In genomic region chr19:38284422-38284821, GRCh38 we compare ENCODE assay signal across 17 cellular contexts. TPM values are rescaled to one million over a fixed set of nuclear protein-coding genes. Genes with fewer than 3 reads are reported as not detected.
A peak's percentile ranks its signal among the peaks of the same experiment; 100 is the strongest.
DNase-seq lines count a peak whose midpoint lies in the region; ATAC-seq, FAIRE-seq and TF ChIP-seq lines count a peak whose summit lies in the region.
"Had no signal": no experiment of that assay in that cellular context is flagged by ENCODE, and none has a peak within 500 bp of the region (broad histone marks: within the 10 kb centered on the region; RNA-seq: fewer than 3 reads in every experiment).

No MANE protein-coding gene starts in this region.

- TF ChIP-seq CTCF in liver (IDR thresholded peaks at IDR 0.05; ENCODE audit: low read depth, low read length, missing input control) (peak; percentile 8), HepG2 (CRISPR knock-in tag; IDR thresholded peaks at IDR 0.05) (no peak), RWPE1 (conservative IDR thresholded peaks at IDR 0.05; ENCODE audit: low read depth) (no peak)

- H3K36me3 ChIP-seq in liver (ENCODE audit: control insufficient read depth in 4 of 4, insufficient read depth in 3 of 4, low read depth in 1 of 4, low read length in 3 of 4): no peaks in the 10 kb centered on the region
- H3K36me3 ChIP-seq in HepG2 (replicated peaks in 1 of 2; ENCODE audit: control insufficient read depth in 1 of 2, insufficient read depth in 2 of 2, low read length in 2 of 2): no peaks in the 10 kb centered on the region
- H3K36me3 ChIP-seq: MG63, vagina, WERI-Rb-1 had no signal

- intact Hi-C loops in HepG2 (cut with micrococcal nuclease; ENCODE audit: unreplicated experiment) (no loop called here), right cardiac atrium (cut with DNase I) (no loop called here)

- no peak for DNase-seq in HepG2 (ENCODE audit: low spot score)
- DNase-seq in RWPE1 (ENCODE audit: low spot score): no peak
- DNase-seq in right cardiac atrium: no peak
- DNase-seq in urothelium cell line (ENCODE audit: low spot score): no peak
- DNase-seq in NCI-H1694 treated with DMSO at 0.1 percent for 48 hours (lab: John Stamatoyannopoulos, UW): no peak
- DNase-seq: DMS153; GM23248; MG63; psoas muscle; stimulated activated CD4-positive, alpha-beta T cell treated with anti-CD3 and anti-CD28 coated beads, Interleukin-1b, Interleukin-23, amount 100 ng/mL, for 48 hours; WERI-Rb-1 had no signal

- TF ChIP-seq EP300 in HepG2 (IDR thresholded peaks at IDR 0.05; ENCODE audit: low read depth in 2 of 2, low read length in 2 of 2) (no peak), HepG2 (CRISPR knock-in tag; IDR thresholded peaks at IDR 0.05; ENCODE audit: borderline replicate concordance) (no peak)

- no peak for TF ChIP-seq POLR2A in HepG2 (IDR thresholded peaks at IDR 0.05; ENCODE audit: insufficient read depth in 1 of 2, low read depth in 2 of 2, low read length in 2 of 2)

- BruUV-seq in HepG2 (replicated peaks; lab: Mats Ljungman, UMichigan): no TSS peak

- POLR2A ChIA-PET in HepG2 (lab: Yijun Ruan, JAX) (no interaction called here), RWPE1 (lab: Yijun Ruan, JAX; ENCODE audit: low non-redundant PET) (interaction anchor here (0.5 kb wide), 1 partner anchor 232 kb away, joined by 3 read pairs; no protein-coding TSS in a partner anchor)

- in situ Hi-C loops in HepG2 (cut with HindIII; ENCODE audit: extremely low pct_ligation_motif_present, low pct_unique_long_range_greater_than_20kb): no loop called here

- H3K9me3 ChIP-seq in liver (ENCODE audit: control insufficient read depth in 4 of 4, low read length in 3 of 4) (no peaks in the 10 kb centered on the region), HepG2 (ENCODE audit: low read length) (no peaks in the 10 kb centered on the region), right cardiac atrium (ENCODE audit: control insufficient read depth, low read length) (no peaks in the 10 kb centered on the region)
- H3K9me3 ChIP-seq: MG63, psoas muscle, vagina had no signal

- CTCF ChIA-PET in HepG2 (lab: Yijun Ruan, JAX; ENCODE audit: low intra/inter-chr PET ratio, low total read pairs) (no interaction called here), RWPE1 (lab: Yijun Ruan, JAX) (no interaction called here)

- H3K27ac ChIP-seq in liver (ENCODE audit: low read depth in 1 of 2, low read length in 2 of 2): peak overlapping the region in 1 of 2 donors; percentile 37
- H3K27ac ChIP-seq in HepG2 (ENCODE audit: extremely low read length, insufficient read depth, low read length): no peak overlapping the region
- peak overlapping the region; percentile 6 for H3K27ac ChIP-seq in RWPE1
- no peak overlapping the region for H3K27ac ChIP-seq in right cardiac atrium (ENCODE audit: low read length)
- H3K27ac ChIP-seq: coronary artery, psoas muscle, WERI-Rb-1 had no signal

- ATAC-seq in HepG2: no peak
- peak; percentile 14 to 29 for ATAC-seq in right cardiac atrium
- no peak for ATAC-seq in HG02885 (IDR thresholded peaks at IDR 0.05; ENCODE audit: poor library complexity, unreplicated experiment)
- no peak for ATAC-seq in HG03571 (IDR thresholded peaks at IDR 0.05; ENCODE audit: unreplicated experiment)
- ATAC-seq: psoas muscle had no signal

- H4K20me1 ChIP-seq in HepG2 (ENCODE audit: insufficient read depth, low read length): no peaks in the 10 kb centered on the region

- H3K4me1 ChIP-seq in liver (ENCODE audit: control insufficient read depth in 4 of 4, insufficient read depth in 4 of 4, low read length in 3 of 4) (peaks cover 0 to 6% (median 2%) of the 10 kb centered on the region in 4 donors), HepG2 (ENCODE audit: insufficient read depth, low read length) (no peaks in the 10 kb centered on the region), right cardiac atrium (ENCODE audit: control insufficient read depth, insufficient read depth, low read length) (peaks cover 2% of the 10 kb centered on the region)
- H3K4me1 ChIP-seq: psoas muscle had no signal

- H3K4me3 ChIP-seq in liver (ENCODE audit: low read depth in 1 of 3, low read length in 3 of 3): no peak overlapping the region
- H3K4me3 ChIP-seq in HepG2 (replicated peaks in 1 of 3; ENCODE audit: insufficient read depth in 1 of 3, low read depth in 2 of 3, low read length in 3 of 3): no peak overlapping the region
- H3K4me3 ChIP-seq in right cardiac atrium (ENCODE audit: low read length): no peak overlapping the region
- H3K4me3 ChIP-seq: coronary artery, GM23248, MG63, psoas muscle, vagina had no signal

- 74% methylated on average over 7 of the region's 7 CpGs for WGBS in liver
- 61% methylated on average over 7 of the region's 7 CpGs for WGBS in HepG2 (ENCODE audit: low lambda C conversion rate)
- WGBS in right cardiac atrium: 69% methylated on average over 7 of the region's 7 CpGs

- H3K79me2 ChIP-seq in HepG2 (ENCODE audit: insufficient read depth, low read length): no peaks in the 10 kb centered on the region

- H2AFZ ChIP-seq in HepG2 (ENCODE audit: low read length): no peak overlapping the region

- H3K4me2 ChIP-seq in HepG2 (ENCODE audit: low read depth, low read length): no peak overlapping the region

- TF ChIP-seq RAD21 in liver (IDR thresholded peaks at IDR 0.05) (no peak), HepG2 (CRISPR knock-in tag; IDR thresholded peaks at IDR 0.05) (no peak)

- H3K27me3 ChIP-seq in liver (ENCODE audit: control insufficient read depth in 4 of 4, insufficient read depth in 4 of 4, low read length in 3 of 4): no peaks in the 10 kb centered on the region
- H3K27me3 ChIP-seq in HepG2 (ENCODE audit: control insufficient read depth in 1 of 2, insufficient read depth in 2 of 2, low read length in 2 of 2): peaks cover 0 to 3% of the 10 kb centered on the region in 2 experiments; a peak in 3 of 5 replicates
- H3K27me3 ChIP-seq in right cardiac atrium (ENCODE audit: control insufficient read depth, insufficient read depth): no peaks in the 10 kb centered on the region
- H3K27me3 ChIP-seq: MG63, vagina had no signal

- FAIRE-seq in HepG2 (lab: Jason Lieb, UNC) (no peak), urothelium cell line (lab: Jason Lieb, UNC) (no peak)

- H3K9ac ChIP-seq in liver (ENCODE audit: low read depth in 1 of 2, low read length in 2 of 2) (no peak overlapping the region), HepG2 (ENCODE audit: insufficient read depth, low read depth, low read length) (no peak overlapping the region)
- H3K9ac ChIP-seq: GM23248 had no signal

RNA-seq across cellular contexts. Expression of gene C19orf33, which starts 19.6 kb away (rescaled TPM):
- total RNA-seq in liver: 1 to 10 TPM in 1 of 2 donors, not detected in 1; 1.6 TPM
- under 1 TPM in 1 of 2 donors, not detected in 1; 0.36 TPM for polyA plus RNA-seq in liver
- 2.8 and 3.3 TPM in 2 replicates for total RNA-seq in HepG2 (2016; rRNA removed; fragmentation: Illumina TruSeq; extraction: Trizol)
- total RNA-seq in HepG2 (2016; cell fraction: cytosol; rRNA removed; fragmentation: Illumina TruSeq; extraction: Trizol; ENCODE audit: low read depth): 6.4 and 6.6 TPM in 2 replicates
- total RNA-seq in HepG2 (2016; cell fraction: insoluble cytoplasmic fraction; rRNA removed; fragmentation: Illumina TruSeq; extraction: Trizol): 2.5 and 4.8 TPM in 2 replicates
- total RNA-seq in HepG2 (2016; cell fraction: membrane; rRNA removed; fragmentation: Illumina TruSeq; extraction: Trizol): 4.6 and 6.3 TPM in 2 replicates
- total RNA-seq in HepG2 (2016; cell fraction: nucleus; rRNA removed; fragmentation: Illumina TruSeq; extraction: Trizol): 3.4 and 3.9 TPM in 2 replicates
- 2.5 and 3.2 TPM in 2 replicates for polyA plus RNA-seq in HepG2 (2011; rRNA removed)
- 4.3 and 4.5 TPM in 2 replicates for polyA plus RNA-seq in HepG2 (2011; cell fraction: cytosol; rRNA removed)
- 1.1 and 1.5 TPM in 2 replicates for polyA plus RNA-seq in HepG2 (2011; cell fraction: nucleus; rRNA removed)
- polyA plus RNA-seq in HepG2 (2012): 1.5 and 3.1 TPM in 2 replicates
- 7.0 and 8.9 TPM in 2 replicates for polyA plus RNA-seq in HepG2 (2016; cell fraction: cytosol; fragmentation: Illumina TruSeq; extraction: Trizol; ENCODE audit: low read depth)
- polyA plus RNA-seq in HepG2 (2016; cell fraction: insoluble cytoplasmic fraction; fragmentation: Illumina TruSeq; extraction: Trizol; ENCODE audit: low read depth): 3.1 and 5.6 TPM in 2 replicates
- 4.1 and 4.8 TPM in 2 replicates for polyA plus RNA-seq in HepG2 (2016; cell fraction: membrane; fragmentation: Illumina TruSeq; extraction: Trizol; ENCODE audit: low read depth)
- polyA plus RNA-seq in HepG2 (2016; cell fraction: nucleus; fragmentation: Illumina TruSeq; extraction: Trizol; ENCODE audit: insufficient read depth, low read depth): 2.8 TPM in 1 of 2 replicates, not detected in the other
- 14.8 TPM in 1 of 2 replicates, not detected in the other for polyA minus RNA-seq in HepG2 (2011; rRNA and poly(A)+ RNA removed; ENCODE audit: low replicate concordance)
- polyA minus RNA-seq in HepG2 (2011; cell fraction: cytosol; rRNA and poly(A)+ RNA removed): not detected in 2 replicates
- 1.2 TPM in 1 of 2 replicates, not detected in the other for polyA minus RNA-seq in HepG2 (2011; cell fraction: nucleus; rRNA and poly(A)+ RNA removed)
- under 1 TPM in 2 of 4 donors, not detected in 2; 0.57 to 0.89 TPM for total RNA-seq in right cardiac atrium
- polyA plus RNA-seq in right cardiac atrium: 4.3 TPM
- total RNA-seq: GM23248, RPMI7951 had no signal
- polyA plus RNA-seq: GM23248 had no signal

RNA-seq across cellular contexts. Expression of gene SPINT2, which starts 20.0 kb away (rescaled TPM):
- total RNA-seq in liver: 10 to 100 TPM in 1 of 2 donors, 1 to 10 TPM in 1; 7.0 to 43.0 TPM
- polyA plus RNA-seq in liver: 10 to 100 TPM in 1 of 2 donors, 1 to 10 TPM in 1; 7.1 to 14.2 TPM
- 0.24 and 0.31 TPM in 2 replicates for total RNA-seq in HepG2 (2016; rRNA removed; fragmentation: Illumina TruSeq; extraction: Trizol)
- total RNA-seq in HepG2 (2016; cell fraction: cytosol; rRNA removed; fragmentation: Illumina TruSeq; extraction: Trizol; ENCODE audit: low read depth): 0.18 and 0.40 TPM in 2 replicates
- total RNA-seq in HepG2 (2016; cell fraction: insoluble cytoplasmic fraction; rRNA removed; fragmentation: Illumina TruSeq; extraction: Trizol): 0.30 and 0.37 TPM in 2 replicates
- total RNA-seq in HepG2 (2016; cell fraction: membrane; rRNA removed; fragmentation: Illumina TruSeq; extraction: Trizol): 0.22 TPM in 1 of 2 replicates, not detected in the other
- 0.44 TPM in 1 of 2 replicates, not detected in the other for total RNA-seq in HepG2 (2016; cell fraction: nucleus; rRNA removed; fragmentation: Illumina TruSeq; extraction: Trizol)
- 0.77 and 0.97 TPM in 2 replicates for polyA plus RNA-seq in HepG2 (2011; rRNA removed)
- 0.38 and 0.83 TPM in 2 replicates for polyA plus RNA-seq in HepG2 (2011; cell fraction: cytosol; rRNA removed)
- polyA plus RNA-seq in HepG2 (2011; cell fraction: nucleus; rRNA removed): 0.21 and 0.35 TPM in 2 replicates
- 0.31 and 0.39 TPM in 2 replicates for polyA plus RNA-seq in HepG2 (2012)
- not detected in 2 replicates for polyA plus RNA-seq in HepG2 (2016; cell fraction: cytosol; fragmentation: Illumina TruSeq; extraction: Trizol; ENCODE audit: low read depth)
- polyA plus RNA-seq in HepG2 (2016; cell fraction: insoluble cytoplasmic fraction; fragmentation: Illumina TruSeq; extraction: Trizol; ENCODE audit: low read depth): 0.26 and 0.46 TPM in 2 replicates
- 0.13 TPM in 1 of 2 replicates, not detected in the other for polyA plus RNA-seq in HepG2 (2016; cell fraction: membrane; fragmentation: Illumina TruSeq; extraction: Trizol; ENCODE audit: low read depth)
- 0.60 and 1.7 TPM in 2 replicates for polyA plus RNA-seq in HepG2 (2016; cell fraction: nucleus; fragmentation: Illumina TruSeq; extraction: Trizol; ENCODE audit: insufficient read depth, low read depth)
- 0.56 and 17.3 TPM in 2 replicates for polyA minus RNA-seq in HepG2 (2011; rRNA and poly(A)+ RNA removed; ENCODE audit: low replicate concordance)
- polyA minus RNA-seq in HepG2 (2011; cell fraction: cytosol; rRNA and poly(A)+ RNA removed): not detected in 2 replicates
- polyA minus RNA-seq in HepG2 (2011; cell fraction: nucleus; rRNA and poly(A)+ RNA removed): 0.26 TPM in 1 of 2 replicates, not detected in the other
- 10 to 100 TPM in 3 of 4 donors, 1 to 10 TPM in 1; 9.0 to 16.6 (median 12.2) TPM for total RNA-seq in right cardiac atrium
- polyA plus RNA-seq in right cardiac atrium: 5.7 TPM

RNA-seq across cellular contexts. Expression of gene PPP1R14A, which starts 28.2 kb away (rescaled TPM):
- total RNA-seq in liver (1 to 10 TPM; 2.7 to 3.0 TPM), HepG2 (2016; rRNA removed; fragmentation: Illumina TruSeq; extraction: Trizol) (not detected in 2 replicates), right cardiac atrium (10 to 100 TPM; 13.3 to 29.0 (median 21.7) TPM)
- polyA plus RNA-seq in liver (1 to 10 TPM; 9.7 to 10.0 TPM), HepG2 (2011; rRNA removed) (not detected in 2 replicates), right cardiac atrium (51.1 TPM)
- not detected in 2 replicates for total RNA-seq in HepG2 (2016; cell fraction: cytosol; rRNA removed; fragmentation: Illumina TruSeq; extraction: Trizol; ENCODE audit: low read depth)
- not detected in 2 replicates for total RNA-seq in HepG2 (2016; cell fraction: insoluble cytoplasmic fraction; rRNA removed; fragmentation: Illumina TruSeq; extraction: Trizol)
- not detected in 2 replicates for total RNA-seq in HepG2 (2016; cell fraction: membrane; rRNA removed; fragmentation: Illumina TruSeq; extraction: Trizol)
- not detected in 2 replicates for total RNA-seq in HepG2 (2016; cell fraction: nucleus; rRNA removed; fragmentation: Illumina TruSeq; extraction: Trizol)
- not detected in 2 replicates for polyA plus RNA-seq in HepG2 (2011; cell fraction: cytosol; rRNA removed)
- not detected in 2 replicates for polyA plus RNA-seq in HepG2 (2011; cell fraction: nucleus; rRNA removed)
- polyA plus RNA-seq in HepG2 (2012): not detected in 2 replicates
- polyA plus RNA-seq in HepG2 (2016; cell fraction: cytosol; fragmentation: Illumina TruSeq; extraction: Trizol; ENCODE audit: low read depth): not detected in 2 replicates
- not detected in 2 replicates for polyA plus RNA-seq in HepG2 (2016; cell fraction: insoluble cytoplasmic fraction; fragmentation: Illumina TruSeq; extraction: Trizol; ENCODE audit: low read depth)
- polyA plus RNA-seq in HepG2 (2016; cell fraction: membrane; fragmentation: Illumina TruSeq; extraction: Trizol; ENCODE audit: low read depth): not detected in 2 replicates
- not detected in 2 replicates for polyA plus RNA-seq in HepG2 (2016; cell fraction: nucleus; fragmentation: Illumina TruSeq; extraction: Trizol; ENCODE audit: insufficient read depth, low read depth)
- not detected in 2 replicates for polyA minus RNA-seq in HepG2 (2011; rRNA and poly(A)+ RNA removed; ENCODE audit: low replicate concordance)
- not detected in 2 replicates for polyA minus RNA-seq in HepG2 (2011; cell fraction: cytosol; rRNA and poly(A)+ RNA removed)
- polyA minus RNA-seq in HepG2 (2011; cell fraction: nucleus; rRNA and poly(A)+ RNA removed): not detected in 2 replicates
- total RNA-seq: RPMI7951 had no signal

RNA-seq across cellular contexts. Expression of gene YIF1B, which starts 31.3 kb away (rescaled TPM):
- total RNA-seq in liver: 10 to 100 TPM; 34.1 to 42.8 TPM
- 10 to 100 TPM; 43.0 to 74.1 TPM for polyA plus RNA-seq in liver
- total RNA-seq in HepG2 (2016; rRNA removed; fragmentation: Illumina TruSeq; extraction: Trizol): 22.1 and 41.4 TPM in 2 replicates
- total RNA-seq in HepG2 (2016; cell fraction: cytosol; rRNA removed; fragmentation: Illumina TruSeq; extraction: Trizol; ENCODE audit: low read depth): 12.1 and 13.3 TPM in 2 replicates
- total RNA-seq in HepG2 (2016; cell fraction: insoluble cytoplasmic fraction; rRNA removed; fragmentation: Illumina TruSeq; extraction: Trizol): 22.4 and 41.9 TPM in 2 replicates
- 14.7 and 18.6 TPM in 2 replicates for total RNA-seq in HepG2 (2016; cell fraction: membrane; rRNA removed; fragmentation: Illumina TruSeq; extraction: Trizol)
- 27.0 and 34.8 TPM in 2 replicates for total RNA-seq in HepG2 (2016; cell fraction: nucleus; rRNA removed; fragmentation: Illumina TruSeq; extraction: Trizol)
- polyA plus RNA-seq in HepG2 (2011; rRNA removed): 85.2 and 95.6 TPM in 2 replicates
- polyA plus RNA-seq in HepG2 (2011; cell fraction: cytosol; rRNA removed): 78.6 and 141 TPM in 2 replicates
- polyA plus RNA-seq in HepG2 (2011; cell fraction: nucleus; rRNA removed): 73.7 and 97.1 TPM in 2 replicates
- polyA plus RNA-seq in HepG2 (2012): 33.8 and 38.8 TPM in 2 replicates
- polyA plus RNA-seq in HepG2 (2016; cell fraction: cytosol; fragmentation: Illumina TruSeq; extraction: Trizol; ENCODE audit: low read depth): 19.2 and 22.6 TPM in 2 replicates
- polyA plus RNA-seq in HepG2 (2016; cell fraction: insoluble cytoplasmic fraction; fragmentation: Illumina TruSeq; extraction: Trizol; ENCODE audit: low read depth): 24.5 and 27.8 TPM in 2 replicates
- polyA plus RNA-seq in HepG2 (2016; cell fraction: membrane; fragmentation: Illumina TruSeq; extraction: Trizol; ENCODE audit: low read depth): 17.9 and 18.5 TPM in 2 replicates
- polyA plus RNA-seq in HepG2 (2016; cell fraction: nucleus; fragmentation: Illumina TruSeq; extraction: Trizol; ENCODE audit: insufficient read depth, low read depth): 58.4 and 61.4 TPM in 2 replicates
- polyA minus RNA-seq in HepG2 (2011; rRNA and poly(A)+ RNA removed; ENCODE audit: low replicate concordance): 67.3 and 95.2 TPM in 2 replicates
- 29.1 and 32.2 TPM in 2 replicates for polyA minus RNA-seq in HepG2 (2011; cell fraction: cytosol; rRNA and poly(A)+ RNA removed)
- polyA minus RNA-seq in HepG2 (2011; cell fraction: nucleus; rRNA and poly(A)+ RNA removed): 7.9 and 10.6 TPM in 2 replicates
- total RNA-seq in right cardiac atrium: 10 to 100 TPM; 15.9 to 24.4 (median 19.9) TPM
- polyA plus RNA-seq in right cardiac atrium: 25.7 TPM

RNA-seq across cellular contexts. Expression of gene KCNK6, which starts 35.2 kb away (rescaled TPM):
- 1 to 10 TPM; 3.0 to 4.6 TPM for total RNA-seq in liver
- 1 to 10 TPM; 1.2 to 2.5 TPM for polyA plus RNA-seq in liver
- total RNA-seq in HepG2 (2016; rRNA removed; fragmentation: Illumina TruSeq; extraction: Trizol): not detected in 2 replicates
- 0.10 TPM in 1 of 2 replicates, not detected in the other for total RNA-seq in HepG2 (2016; cell fraction: cytosol; rRNA removed; fragmentation: Illumina TruSeq; extraction: Trizol; ENCODE audit: low read depth)
- total RNA-seq in HepG2 (2016; cell fraction: insoluble cytoplasmic fraction; rRNA removed; fragmentation: Illumina TruSeq; extraction: Trizol): 0.02 TPM in 1 of 2 replicates, not detected in the other
- not detected in 2 replicates for total RNA-seq in HepG2 (2016; cell fraction: membrane; rRNA removed; fragmentation: Illumina TruSeq; extraction: Trizol)
- total RNA-seq in HepG2 (2016; cell fraction: nucleus; rRNA removed; fragmentation: Illumina TruSeq; extraction: Trizol): 0.09 TPM in 1 of 2 replicates, not detected in the other
- polyA plus RNA-seq in HepG2 (2011; rRNA removed): 0.03 TPM in 2 replicates
- polyA plus RNA-seq in HepG2 (2011; cell fraction: cytosol; rRNA removed): 0.01 and 0.04 TPM in 2 replicates
- polyA plus RNA-seq in HepG2 (2011; cell fraction: nucleus; rRNA removed): 0.02 TPM in 1 of 2 replicates, not detected in the other
- 0.04 TPM in 2 replicates for polyA plus RNA-seq in HepG2 (2012)
- 0.01 TPM in 1 of 2 replicates, not detected in the other for polyA plus RNA-seq in HepG2 (2016; cell fraction: cytosol; fragmentation: Illumina TruSeq; extraction: Trizol; ENCODE audit: low read depth)
- polyA plus RNA-seq in HepG2 (2016; cell fraction: insoluble cytoplasmic fraction; fragmentation: Illumina TruSeq; extraction: Trizol; ENCODE audit: low read depth): not detected in 2 replicates
- not detected in 2 replicates for polyA plus RNA-seq in HepG2 (2016; cell fraction: membrane; fragmentation: Illumina TruSeq; extraction: Trizol; ENCODE audit: low read depth)
- 0.12 TPM in 1 of 2 replicates, not detected in the other for polyA plus RNA-seq in HepG2 (2016; cell fraction: nucleus; fragmentation: Illumina TruSeq; extraction: Trizol; ENCODE audit: insufficient read depth, low read depth)
- 0.07 and 0.12 TPM in 2 replicates for polyA minus RNA-seq in HepG2 (2011; rRNA and poly(A)+ RNA removed; ENCODE audit: low replicate concordance)
- polyA minus RNA-seq in HepG2 (2011; cell fraction: cytosol; rRNA and poly(A)+ RNA removed): not detected in 2 replicates
- polyA minus RNA-seq in HepG2 (2011; cell fraction: nucleus; rRNA and poly(A)+ RNA removed): not detected in 2 replicates
- total RNA-seq in right cardiac atrium: 1 to 10 TPM; 2.2 to 3.0 (median 2.8) TPM
- polyA plus RNA-seq in right cardiac atrium: 2.4 TPM

Comparison
In these comparisons a context has a peak if more than half of its experiments do, and no peak if none do; other contexts are left out.
1. RNA of gene SPINT2, which starts 20.0 kb away (total RNA-seq): 7.0 to 43.0 TPM in liver and 9.0 to 16.6 TPM in right cardiac atrium; 0.18 to 0.44 TPM in HepG2; every median in the first group is over 4 times any median in the second.
2. ATAC-seq: peak in right cardiac atrium (2 of 2); none in HepG2 (single experiment), HG02885 (single experiment) and HG03571 (single experiment).